ENCODE assay signal across 8 cellular contexts in genomic region chr5:167414611-167415010, GRCh38.
"Had no signal": no experiment of that assay in that cellular context is flagged by ENCODE, and none has a peak within 500 bp of the region (broad histone marks: within the 10 kb centered on the region; RNA-seq: fewer than 3 reads in every experiment).

No MANE protein-coding gene starts in this region.

- ATAC-seq: GM12878 had no signal

- H3K4me3 ChIP-seq: GM12878 had no signal

- FAIRE-seq: G401.6, GM12878, GM12891, GM12892, GM18507, GM19239 had no signal

- DNase-seq: GDM1, GF-D8 had no signal
